In genomic region chr1:217721692-217722091, GRCh38 we compare ENCODE assay signal across 18 cellular contexts.
A peak's percentile ranks its signal among the peaks of the same experiment; 100 is the strongest.
DNase-seq lines count a peak whose midpoint lies in the region; TF ChIP-seq lines count a peak whose summit lies in the region.
"Had no signal": no experiment of that assay in that cellular context is flagged by ENCODE, and none has a peak within 500 bp of the region (broad histone marks: within the 10 kb centered on the region; RNA-seq: fewer than 3 reads in every experiment).

No MANE protein-coding gene starts in this region.

- H3K36me3 ChIP-seq in mammary epithelial cell (ENCODE audit: insufficient read depth, low read length) (no peaks in the 10 kb centered on the region), mesendoderm (ENCODE audit: control insufficient read depth, insufficient read depth, low read length) (no peaks in the 10 kb centered on the region), A673 (ENCODE audit: insufficient read depth, low read length, poor library complexity, severe bottlenecking) (no peaks in the 10 kb centered on the region)
- H3K36me3 ChIP-seq: BLaER1 treated with 17β-estradiol and CSF1 and Interleukin-3, amounts not matched to agents 10 nM and 100 nM had no signal

- no peaks in the 10 kb centered on the region for H3K36me3 Mint-ChIP-seq in MCF 10A (ENCODE audit: insufficient read depth, unreplicated experiment)
- H3K36me3 Mint-ChIP-seq: CD8-positive, alpha-beta T cell had no signal

- no peak overlapping the region for H3K9ac ChIP-seq in mammary epithelial cell (ENCODE audit: insufficient read depth, low read length)
- no peak overlapping the region for H3K9ac ChIP-seq in mesendoderm (ENCODE audit: low read length)
- H3K9ac ChIP-seq: BLaER1 treated with 17β-estradiol and CSF1 and Interleukin-3, amounts not matched to agents 10 nM and 100 nM; KMS-11 had no signal

- no TSS peak for BruUV-seq in mammary epithelial cell (replicated peaks; lab: Mats Ljungman, UMichigan)
- BruUV-seq in MCF 10A (replicated peaks; lab: Mats Ljungman, UMichigan), result no TSS peak
- BruUV-seq in A673 (replicated peaks; lab: Mats Ljungman, UMichigan), result no TSS peak

- H3K23ac ChIP-seq in mesendoderm (ENCODE audit: low read length), result no peak overlapping the region

- no peaks in the 10 kb centered on the region for H3K4me1 ChIP-seq in mammary epithelial cell (ENCODE audit: insufficient read depth, low read length)
- H3K4me1 ChIP-seq in mesendoderm (ENCODE audit: control insufficient read depth, low read depth, low read length), result no peaks in the 10 kb centered on the region
- H3K4me1 ChIP-seq in A673 (ENCODE audit: insufficient read depth, low read length, poor library complexity, severe bottlenecking), result no peaks in the 10 kb centered on the region
- H3K4me1 ChIP-seq: BLaER1 treated with 17β-estradiol and CSF1 and Interleukin-3, amounts not matched to agents 10 nM and 100 nM had no signal

- TF ChIP-seq CTCF in mammary epithelial cell (conservative IDR thresholded peaks at IDR 0.05 in 1 of 2, IDR thresholded peaks at IDR 0.05 in 1 of 2; ENCODE audit: extremely low read depth in 1 of 2, insufficient read depth in 1 of 2, low read depth in 1 of 2, low read length in 2 of 2), result no peak
- no peak for TF ChIP-seq CTCF in MCF 10A (IDR thresholded peaks at IDR 0.05; ENCODE audit: unreplicated experiment)
- no peak for TF ChIP-seq CTCF in epithelial cell of esophagus (IDR thresholded peaks at IDR 0.05; ENCODE audit: insufficient read depth, low read depth, low read length, missing control alignments)
- no peak for TF ChIP-seq CTCF in A673 (conservative IDR thresholded peaks at IDR 0.05; ENCODE audit: low read depth, low read length)

- dilution Hi-C loops in mammary epithelial cell (cut with HindIII; ENCODE audit: low sequenced_read_pairs), result no loop called here

- H4K5ac ChIP-seq in mesendoderm (ENCODE audit: low read length), result no peak overlapping the region

- no peak overlapping the region for H2AFZ ChIP-seq in mammary epithelial cell (ENCODE audit: low read depth, low read length)

- intact Hi-C loops in mammary epithelial cell (cut with micrococcal nuclease) (no loop called here), MCF 10A (cut with micrococcal nuclease) (no loop called here), A673 (cut with micrococcal nuclease; ENCODE audit: unreplicated experiment) (no loop called here)

- H3K4me3 ChIP-seq in mammary epithelial cell (replicated peaks in 1 of 3; ENCODE audit: insufficient read depth in 1 of 3, low read depth in 2 of 3, low read length in 3 of 3) (no peak overlapping the region), epithelial cell of esophagus (ENCODE audit: low read length) (no peak overlapping the region), mesendoderm (ENCODE audit: low read length) (no peak overlapping the region), A673 (ENCODE audit: low read depth, low read length, poor library complexity, severe bottlenecking) (no peak overlapping the region)
- H3K4me3 ChIP-seq: BLaER1 treated with 17β-estradiol and CSF1 and Interleukin-3, amounts not matched to agents 10 nM and 100 nM; SK-N-MC had no signal

- WGBS in mammary epithelial cell (ENCODE audit: low coverage, missing lambda C conversion rate), result 10% methylated on average over 1 of the region's 1 CpG
- WGBS in mesendoderm (ENCODE audit: extremely low coverage, insufficient coverage, low lambda C conversion rate), result no CpG with 5 or more reads among the region's 1 CpG

- no peaks in the 10 kb centered on the region for H3K27me3 Mint-ChIP-seq in MCF 10A (ENCODE audit: insufficient read depth, unreplicated experiment)

- H2BK120ac ChIP-seq in mesendoderm (ENCODE audit: low read depth, low read length), result no peak overlapping the region

- H3K4me1 Mint-ChIP-seq in MCF 10A (ENCODE audit: insufficient read depth, unreplicated experiment), result peaks cover 6% of the 10 kb centered on the region

- H3K79me2 ChIP-seq in mammary epithelial cell (ENCODE audit: insufficient read depth, low read length) (no peaks in the 10 kb centered on the region), mesendoderm (ENCODE audit: control insufficient read depth, insufficient read depth, low read length) (no peaks in the 10 kb centered on the region)

- CTCF ChIA-PET in mammary epithelial cell (lab: Charles Lee; ENCODE audit: low non-redundant PET) (no interaction called here), MCF 10A (lab: Yijun Ruan, JAX) (interaction anchor here (0.8 kb wide), 1 partner anchor 146 kb away, joined by 3 read pairs; no protein-coding TSS in a partner anchor), A673 (lab: Charles Lee) (no interaction called here)

- no peaks in the 10 kb centered on the region for H3K27me3 ChIP-seq in mammary epithelial cell (ENCODE audit: insufficient read depth, low read length)
- H3K27me3 ChIP-seq in mesendoderm (ENCODE audit: insufficient read depth, low read length, poor library complexity), result no peaks in the 10 kb centered on the region
- H3K27me3 ChIP-seq in A673 (replicated peaks; ENCODE audit: insufficient read depth, low read depth, low read length, poor library complexity), result no peaks in the 10 kb centered on the region
- H3K27me3 ChIP-seq: BLaER1 treated with 17β-estradiol and CSF1 and Interleukin-3, amounts not matched to agents 10 nM and 100 nM had no signal

- no peak overlapping the region for H2AK5ac ChIP-seq in mesendoderm (ENCODE audit: low read length)

- H3K4me2 ChIP-seq in mammary epithelial cell (ENCODE audit: insufficient read depth, low read depth, low read length) (no peak overlapping the region), mesendoderm (ENCODE audit: low read length) (no peak overlapping the region)
- H3K4me2 ChIP-seq: BLaER1 treated with 17β-estradiol and CSF1 and Interleukin-3, amounts not matched to agents 10 nM and 100 nM; KMS-11 had no signal

- POLR2A ChIA-PET in MCF 10A (lab: Yijun Ruan, JAX) (no interaction called here), A673 (lab: Charles Lee; ENCODE audit: low non-redundant PET) (no interaction called here)

- H3K56ac ChIP-seq in mesendoderm (ENCODE audit: low read length), result no peak overlapping the region

- H3K4ac ChIP-seq in mesendoderm (ENCODE audit: low read depth, low read length), result no peak overlapping the region

- H3K79me1 ChIP-seq in mesendoderm (ENCODE audit: low read length), result no peaks in the 10 kb centered on the region

- H4K20me1 ChIP-seq in mammary epithelial cell (ENCODE audit: insufficient read depth, low read length), result no peaks in the 10 kb centered on the region
- H4K20me1 ChIP-seq: BLaER1 treated with 17β-estradiol and CSF1 and Interleukin-3, amounts not matched to agents 10 nM and 100 nM had no signal

- H3K4me3 Mint-ChIP-seq in MCF 10A (ENCODE audit: unreplicated experiment), result no peak overlapping the region
- H3K4me3 Mint-ChIP-seq: CD8-positive, alpha-beta T cell; HFFc6 had no signal

- no peak overlapping the region for H2BK5ac ChIP-seq in mesendoderm (ENCODE audit: low read length)

- H3K27ac ChIP-seq in mammary epithelial cell (ENCODE audit: insufficient read depth, low read depth, low read length), result no peak overlapping the region
- H3K27ac ChIP-seq in mesendoderm (ENCODE audit: low read depth, low read length), result no peak overlapping the region
- no peak overlapping the region for H3K27ac ChIP-seq in A673 (ENCODE audit: low read depth, low read length, poor library complexity, severe bottlenecking)
- H3K27ac ChIP-seq: BLaER1 treated with 17β-estradiol and CSF1 and Interleukin-3, amounts not matched to agents 10 nM and 100 nM; KMS-11; SK-N-MC had no signal

- DNase-seq in mammary epithelial cell, result peak; percentile 12
- DNase-seq in MCF 10A (ENCODE audit: unreplicated experiment), result no peak
- DNase-seq in epithelial cell of esophagus (ENCODE audit: low read depth), result peak; percentile 17
- DNase-seq in mesendoderm, result peak; percentile 11
- no peak for DNase-seq in NOMO-1 (lab: John Stamatoyannopoulos, UW; ENCODE audit: unreplicated experiment in 2 of 2)
- no peak for DNase-seq in activated naive CD4-positive, alpha-beta T cell (lab: John Stamatoyannopoulos, UW)
- no peak for DNase-seq in DMS 273 treated with DMSO at 0.1 percent for 48 hours (lab: John Stamatoyannopoulos, UW)
- DNase-seq in A673 (ENCODE audit: low spot score), result no peak
- DNase-seq: CD8-positive, alpha-beta T cell; DMS79; H7; HFFc6; NCI-H1417; NCI-H187; NCI-H2107 had no signal

- H3K27ac Mint-ChIP-seq in MCF 10A (ENCODE audit: low read depth, unreplicated experiment), result no peak overlapping the region
- H3K27ac Mint-ChIP-seq: CD8-positive, alpha-beta T cell; HFFc6 had no signal

- no peaks in the 10 kb centered on the region for H3K9me3 Mint-ChIP-seq in MCF 10A (ENCODE audit: unreplicated experiment)
- H3K9me3 Mint-ChIP-seq: CD8-positive, alpha-beta T cell had no signal

- in situ Hi-C loops in mammary epithelial cell (cut with MboI; ENCODE audit: low sequenced_read_pairs in 2 of 2), result no loop called here

- H3K18ac ChIP-seq in mesendoderm (ENCODE audit: low read length), result no peak overlapping the region

- H4K8ac ChIP-seq in mesendoderm (ENCODE audit: low read depth, low read length), result no peak overlapping the region

- no peaks in the 10 kb centered on the region for H3K9me3 ChIP-seq in mammary epithelial cell (replicated peaks; ENCODE audit: insufficient read depth, low read length)
- no peaks in the 10 kb centered on the region for H3K9me3 ChIP-seq in A673 (ENCODE audit: low read depth, low read length, poor library complexity, severe bottlenecking)
- H3K9me3 ChIP-seq: BLaER1 treated with 17β-estradiol and CSF1 and Interleukin-3, amounts not matched to agents 10 nM and 100 nM had no signal

- H2BK15ac ChIP-seq in mesendoderm (replicated peaks; ENCODE audit: low read depth), result no peak overlapping the region

Comparison
In these comparisons a context has a peak if more than half of its experiments do, and no peak if none do; other contexts are left out.
1. DNase-seq: peak in mammary epithelial cell (single experiment), epithelial cell of esophagus (single experiment) and mesendoderm (single experiment); none in MCF 10A (single experiment), NOMO-1 (0 of 2), activated naive CD4-positive, alpha-beta T cell (0 of 4), DMS 273 treated with DMSO at 0.1 percent for 48 hours (single experiment) and A673 (single experiment).